ENCODE assay signal across 10 cellular contexts in the genomic region with DNA sequence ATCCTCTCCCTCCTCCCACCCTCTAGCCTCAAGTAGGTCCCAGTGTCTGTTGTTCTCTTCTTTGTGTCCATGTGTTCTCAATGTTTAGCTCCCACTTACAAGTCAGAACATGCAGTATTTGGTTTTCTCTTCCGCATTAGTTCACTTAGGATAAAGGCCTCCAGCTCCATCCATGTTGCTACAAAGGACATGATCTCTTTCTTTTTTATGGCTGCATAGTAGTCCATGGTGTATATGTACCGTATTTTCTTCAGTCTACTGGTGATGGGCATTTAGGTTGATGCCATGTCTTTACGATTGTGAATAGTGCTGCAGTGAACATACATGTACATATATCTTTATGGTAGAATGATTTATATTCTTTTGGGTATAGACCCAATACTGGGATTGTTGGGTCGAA. TPM values are rescaled to one million over a fixed set of nuclear protein-coding genes. Genes with fewer than 3 reads are reported as not detected.
A peak's percentile ranks its signal among the peaks of the same experiment; 100 is the strongest.
DNase-seq lines count a peak whose midpoint lies in the region; ATAC-seq and TF ChIP-seq lines count a peak whose summit lies in the region.
"Had no signal": no experiment of that assay in that cellular context is flagged by ENCODE, and none has a peak within 500 bp of the region (broad histone marks: within the 10 kb centered on the region; RNA-seq: fewer than 3 reads in every experiment).

No MANE protein-coding gene starts in this region.

- H3K27me3 ChIP-seq in SJCRH30 (no peaks in the 10 kb centered on the region), skeletal muscle satellite cell (ENCODE audit: control insufficient read depth, insufficient read depth, low read length) (no peaks in the 10 kb centered on the region)
- H3K27me3 ChIP-seq: pancreas had no signal

- ATAC-seq in activated CD4-positive, alpha-beta T cell treated with anti-CD3 and anti-CD28 coated beads for 36 hours = no peak

- H3K9me3 Mint-ChIP-seq in activated CD4-positive, alpha-beta T cell treated with anti-CD3 and anti-CD28 coated beads for 36 hours (ENCODE audit: low read depth) = no peaks in the 10 kb centered on the region

- H3K27me3 Mint-ChIP-seq in activated CD4-positive, alpha-beta T cell treated with anti-CD3 and anti-CD28 coated beads for 36 hours = no peaks in the 10 kb centered on the region

- H3K4me2 ChIP-seq in skeletal muscle satellite cell (ENCODE audit: low read length) = peak overlapping the region; percentile 91

- POLR2A ChIA-PET in activated CD4-positive, alpha-beta T cell treated with anti-CD3 and anti-CD28 coated beads for 36 hours (lab: Charles Lee) = interaction anchor here (0.6 to 1.1 kb wide), 2 partner anchors 188 to 1064 kb away, joined by 3 read pairs; partner anchors contain the start of gene SLC25A28

- H3K4me3 ChIP-seq in SJCRH30 = peak overlapping the region; percentile 93
- H3K4me3 ChIP-seq in fibroblast of the aortic adventitia (ENCODE audit: low read depth, low read length) = peak overlapping the region; percentile 91
- peak overlapping the region; percentile 91 for H3K4me3 ChIP-seq in skeletal muscle satellite cell (ENCODE audit: low read length)

- intact Hi-C loops in activated CD4-positive, alpha-beta T cell treated with anti-CD3 and anti-CD28 coated beads for 36 hours (cut with DNase I, micrococcal nuclease) = loop anchor here (5.0 kb wide), 4 partner anchors 100 to 1935 kb away; partner anchors contain the start of genes HPS1 (in 1 of the 2), MMS19 (in 1 of the 2), NKX2-3 (in 1 of the 2) and UBTD1 (in 1 of the 2)
- intact Hi-C loops in posterior cingulate gyrus (cut with DNase I) = loop anchor here (5.0 kb wide), 1 partner anchor 300 kb away; the partner anchor contains the start of genes COX15 and CUTC

- H3K27ac ChIP-seq in SJCRH30 = no peak overlapping the region

- H3K4me1 Mint-ChIP-seq in activated CD4-positive, alpha-beta T cell treated with anti-CD3 and anti-CD28 coated beads for 36 hours = peaks cover 32% of the 10 kb centered on the region

- TF ChIP-seq CTCF in fibroblast of the aortic adventitia (IDR thresholded peaks at IDR 0.05; ENCODE audit: insufficient read depth, low read length) = no peak

- peak overlapping the region; percentile 55 for H3K27ac Mint-ChIP-seq in activated CD4-positive, alpha-beta T cell treated with anti-CD3 and anti-CD28 coated beads for 36 hours

- H3K36me3 Mint-ChIP-seq in activated CD4-positive, alpha-beta T cell treated with anti-CD3 and anti-CD28 coated beads for 36 hours (ENCODE audit: low read depth) = peaks cover 3% of the 10 kb centered on the region

- CTCF ChIA-PET in activated CD4-positive, alpha-beta T cell treated with anti-CD3 and anti-CD28 coated beads for 36 hours (lab: Charles Lee) = interaction anchor here (0.6 to 1.3 kb wide), 3 partner anchors 9 to 534 kb away, joined by 3 read pairs; no protein-coding TSS in a partner anchor

- H3K4me1 ChIP-seq in SJCRH30 (peaks cover 3% of the 10 kb centered on the region; the same call in 1 of the 2 replicates), skeletal muscle satellite cell (ENCODE audit: control insufficient read depth, insufficient read depth, low read length) (peaks cover 9% of the 10 kb centered on the region)

- DNase-seq in activated CD4-positive, alpha-beta T cell treated with anti-CD3 and anti-CD28 coated beads for 36 hours = no peak
- DNase-seq in activated CD4-positive, alpha-beta T cell treated with anti-CD3 and anti-CD28 coated beads, Interleukin-2, amount 50 U/mL, for 4 hours = no peak
- DNase-seq in SJCRH30 (no peak), fibroblast of the aortic adventitia (ENCODE audit: low read depth) (no peak), SK-N-DZ (ENCODE audit: low spot score) (no peak), mucosa of gallbladder (ENCODE audit: low spot score) (no peak), posterior cingulate gyrus (no peak)
- DNase-seq: NK-92 treated with Interleukin-12 subunit alpha and Interleukin-12 subunit beta, amount 100 ng/mL, for 24 hours; pancreas had no signal

- peak overlapping the region; percentile 94 for H3K4me3 Mint-ChIP-seq in activated CD4-positive, alpha-beta T cell treated with anti-CD3 and anti-CD28 coated beads for 36 hours

- H3K36me3 ChIP-seq in SJCRH30 (peaks cover under 1% of the 10 kb centered on the region; the same call in 1 of the 2 replicates), skeletal muscle satellite cell (ENCODE audit: insufficient read depth, low read length) (peaks cover 2% of the 10 kb centered on the region)
- H3K36me3 ChIP-seq: pancreas had no signal

- H3K9me3 ChIP-seq in SJCRH30 (replicated peaks) (no peaks in the 10 kb centered on the region), skeletal muscle satellite cell (replicated peaks; ENCODE audit: low read length) (no peaks in the 10 kb centered on the region)
- H3K9me3 ChIP-seq: pancreas had no signal

- no peak overlapping the region for H3K9ac ChIP-seq in skeletal muscle satellite cell (ENCODE audit: low read depth, low read length)

RNA-seq across cellular contexts. Expression of gene GOT1, which starts 1.6 kb away (rescaled TPM):
- total RNA-seq in activated CD4-positive, alpha-beta T cell treated with anti-CD3 and anti-CD28 coated beads for 36 hours = 10 to 100 TPM; 51.7 to 83.5 TPM
- total RNA-seq in SJCRH30 (2014; rRNA removed; shearing (Covaris generic)) = 45.5 and 48.1 TPM in 2 replicates
- total RNA-seq in fibroblast of the aortic adventitia (ENCODE audit: low replicate concordance) = 14.7 and 33.7 TPM in 2 replicates
- total RNA-seq in skeletal muscle satellite cell (2012; rRNA removed) = 31.0 and 39.3 TPM in 2 replicates
- polyA plus RNA-seq in SK-N-DZ (2014; cell fraction: cytosol; rRNA removed) = 44.7 and 55.3 TPM in 2 replicates
- 20.5 and 35.0 TPM in 2 replicates for polyA plus RNA-seq in SK-N-DZ (2014; cell fraction: nucleus; rRNA removed)
- 140 TPM for total RNA-seq in mucosa of gallbladder
